ENCODE assay signal across 1 cellular context in the genomic region with DNA sequence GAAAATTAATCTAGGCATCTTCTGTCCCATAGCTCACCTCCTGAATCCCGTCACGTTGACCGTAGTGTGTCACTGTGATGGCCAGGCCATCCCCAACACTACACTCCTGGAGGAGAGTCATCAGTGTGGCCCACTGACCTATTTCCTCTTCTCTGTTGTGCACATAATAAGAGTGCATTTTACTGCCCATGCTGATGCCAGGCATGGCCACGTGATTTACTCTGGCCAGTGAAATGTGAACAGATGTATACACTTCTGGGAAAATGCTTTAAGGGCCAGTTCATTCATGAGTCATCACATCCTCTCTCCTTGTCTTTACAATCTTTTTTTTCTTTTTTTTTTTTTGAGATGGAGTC.
A peak's percentile ranks its signal among the peaks of the same experiment; 100 is the strongest.
TF ChIP-seq lines count a peak whose summit lies in the region.

No MANE protein-coding gene starts in this region.

TF ChIP-seq in IMR-90, 13 proteins besides CTCF, POLR2A, EP300 and RAD21 (continued from another document):
- TF ChIP-seq MXI1 (IDR thresholded peaks at IDR 0.05; ENCODE audit: borderline replicate concordance, low read depth, low read length) (no peak), USF2 (IDR thresholded peaks at IDR 0.05; ENCODE audit: low read depth, low read length) (peak; percentile 95), NFE2L2 (IDR thresholded peaks at IDR 0.05; ENCODE audit: low read depth, low read length) (no peak), FOS (IDR thresholded peaks at IDR 0.05; ENCODE audit: low read depth, low read length) (peak; percentile 82), CHD1 (IDR thresholded peaks at IDR 0.05; ENCODE audit: low read depth, low read length) (no peak), RFX5 (IDR thresholded peaks at IDR 0.05; ENCODE audit: low read depth, low read length) (no peak), MAZ (IDR thresholded peaks at IDR 0.05; ENCODE audit: borderline replicate concordance, low read depth, low read length) (no peak), CEBPB (IDR thresholded peaks at IDR 0.05; ENCODE audit: low read depth, low read length) (no peak), ELK1 (IDR thresholded peaks at IDR 0.05; ENCODE audit: borderline replicate concordance, low read depth, low read length) (no peak), RCOR1 (IDR thresholded peaks at IDR 0.05; ENCODE audit: insufficient replicate concordance, low read length) (no peak)
